Comparison of ENCODE assay signal across 1 cellular context in the genomic region with DNA sequence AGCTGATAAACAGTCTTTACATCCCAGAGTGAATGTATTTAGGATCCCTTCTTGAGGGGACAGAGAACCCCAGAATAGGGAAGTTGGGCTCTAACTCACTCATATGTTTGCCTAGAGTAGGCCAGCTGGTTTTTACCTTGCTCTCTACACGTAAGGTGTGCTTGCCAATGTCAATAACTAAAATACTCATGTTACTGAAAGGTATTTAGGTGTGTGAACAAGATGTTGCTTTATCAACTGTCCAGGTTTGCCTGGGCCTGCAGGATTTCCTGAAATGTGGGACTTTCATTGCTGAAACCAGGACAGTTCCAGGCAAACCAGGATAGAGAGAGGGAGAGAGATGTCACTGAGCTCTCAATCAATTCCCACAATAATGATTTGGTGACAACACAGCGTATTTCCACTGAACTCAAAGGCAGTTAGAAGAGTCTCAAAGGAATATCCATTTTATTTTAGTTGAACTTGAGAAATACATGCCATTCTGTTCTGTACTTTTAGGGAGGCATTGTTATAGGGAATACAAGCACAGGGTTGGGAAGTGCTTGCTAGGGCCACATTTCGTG.
TF ChIP-seq lines count a peak whose summit lies in the region.

No MANE protein-coding gene starts in this region.

TF ChIP-seq in GM23338, 12 proteins besides CTCF, POLR2A, EP300 and RAD21 (continued from another document):
- TF ChIP-seq, protein P1, sequence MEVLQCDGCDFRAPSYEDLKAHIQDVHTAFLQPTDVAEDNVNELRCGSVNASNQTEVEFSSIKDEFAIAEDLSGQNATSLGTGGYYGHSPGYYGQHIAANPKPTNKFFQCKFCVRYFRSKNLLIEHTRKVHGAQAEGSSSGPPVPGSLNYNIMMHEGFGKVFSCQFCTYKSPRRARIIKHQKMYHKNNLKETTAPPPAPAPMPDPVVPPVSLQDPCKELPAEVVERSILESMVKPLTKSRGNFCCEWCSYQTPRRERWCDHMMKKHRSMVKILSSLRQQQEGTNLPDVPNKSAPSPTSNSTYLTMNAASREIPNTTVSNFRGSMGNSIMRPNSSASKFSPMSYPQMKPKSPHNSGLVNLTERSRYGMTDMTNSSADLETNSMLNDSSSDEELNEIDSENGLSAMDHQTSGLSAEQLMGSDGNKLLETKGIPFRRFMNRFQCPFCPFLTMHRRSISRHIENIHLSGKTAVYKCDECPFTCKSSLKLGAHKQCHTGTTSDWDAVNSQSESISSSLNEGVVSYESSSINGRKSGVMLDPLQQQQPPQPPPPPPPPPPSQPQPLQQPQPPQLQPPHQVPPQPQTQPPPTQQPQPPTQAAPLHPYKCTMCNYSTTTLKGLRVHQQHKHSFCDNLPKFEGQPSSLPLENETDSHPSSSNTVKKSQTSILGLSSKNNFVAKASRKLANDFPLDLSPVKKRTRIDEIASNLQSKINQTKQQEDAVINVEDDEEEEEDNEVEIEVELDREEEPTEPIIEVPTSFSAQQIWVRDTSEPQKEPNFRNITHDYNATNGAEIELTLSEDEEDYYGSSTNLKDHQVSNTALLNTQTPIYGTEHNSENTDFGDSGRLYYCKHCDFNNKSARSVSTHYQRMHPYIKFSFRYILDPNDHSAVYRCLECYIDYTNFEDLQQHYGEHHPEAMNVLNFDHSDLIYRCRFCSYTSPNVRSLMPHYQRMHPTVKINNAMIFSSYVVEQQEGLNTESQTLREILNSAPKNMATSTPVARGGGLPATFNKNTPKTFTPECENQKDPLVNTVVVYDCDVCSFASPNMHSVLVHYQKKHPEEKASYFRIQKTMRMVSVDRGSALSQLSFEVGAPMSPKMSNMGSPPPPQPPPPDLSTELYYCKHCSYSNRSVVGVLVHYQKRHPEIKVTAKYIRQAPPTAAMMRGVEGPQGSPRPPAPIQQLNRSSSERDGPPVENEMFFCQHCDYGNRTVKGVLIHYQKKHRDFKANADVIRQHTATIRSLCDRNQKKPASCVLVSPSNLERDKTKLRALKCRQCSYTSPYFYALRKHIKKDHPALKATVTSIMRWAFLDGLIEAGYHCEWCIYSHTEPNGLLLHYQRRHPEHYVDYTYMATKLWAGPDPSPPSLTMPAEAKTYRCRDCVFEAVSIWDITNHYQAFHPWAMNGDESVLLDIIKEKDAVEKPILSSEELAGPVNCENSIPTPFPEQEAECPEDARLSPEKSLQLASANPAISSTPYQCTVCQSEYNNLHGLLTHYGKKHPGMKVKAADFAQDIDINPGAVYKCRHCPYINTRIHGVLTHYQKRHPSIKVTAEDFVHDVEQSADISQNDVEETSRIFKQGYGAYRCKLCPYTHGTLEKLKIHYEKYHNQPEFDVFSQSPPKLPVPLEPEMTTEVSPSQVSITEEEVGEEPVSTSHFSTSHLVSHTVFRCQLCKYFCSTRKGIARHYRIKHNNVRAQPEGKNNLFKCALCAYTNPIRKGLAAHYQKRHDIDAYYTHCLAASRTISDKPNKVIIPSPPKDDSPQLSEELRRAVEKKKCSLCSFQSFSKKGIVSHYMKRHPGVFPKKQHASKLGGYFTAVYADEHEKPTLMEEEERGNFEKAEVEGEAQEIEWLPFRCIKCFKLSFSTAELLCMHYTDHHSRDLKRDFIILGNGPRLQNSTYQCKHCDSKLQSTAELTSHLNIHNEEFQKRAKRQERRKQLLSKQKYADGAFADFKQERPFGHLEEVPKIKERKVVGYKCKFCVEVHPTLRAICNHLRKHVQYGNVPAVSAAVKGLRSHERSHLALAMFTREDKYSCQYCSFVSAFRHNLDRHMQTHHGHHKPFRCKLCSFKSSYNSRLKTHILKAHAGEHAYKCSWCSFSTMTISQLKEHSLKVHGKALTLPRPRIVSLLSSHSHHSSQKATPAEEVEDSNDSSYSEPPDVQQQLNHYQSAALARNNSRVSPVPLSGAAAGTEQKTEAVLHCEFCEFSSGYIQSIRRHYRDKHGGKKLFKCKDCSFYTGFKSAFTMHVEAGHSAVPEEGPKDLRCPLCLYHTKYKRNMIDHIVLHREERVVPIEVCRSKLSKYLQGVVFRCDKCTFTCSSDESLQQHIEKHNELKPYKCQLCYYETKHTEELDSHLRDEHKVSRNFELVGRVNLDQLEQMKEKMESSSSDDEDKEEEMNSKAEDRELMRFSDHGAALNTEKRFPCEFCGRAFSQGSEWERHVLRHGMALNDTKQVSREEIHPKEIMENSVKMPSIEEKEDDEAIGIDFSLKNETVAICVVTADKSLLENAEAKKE (CRISPR knock-in tag; IDR thresholded peaks at IDR 0.05), result no peak
- no peak for TF ChIP-seq ZNF331 (CRISPR knock-in tag; IDR thresholded peaks at IDR 0.05; ENCODE audit: low read depth)
- no peak for TF ChIP-seq EZH2 (IDR thresholded peaks at IDR 0.05; ENCODE audit: low read depth, unreplicated experiment)
- TF ChIP-seq STAT1 (IDR thresholded peaks at IDR 0.05; ENCODE audit: unreplicated experiment), result no peak
- no peak for TF ChIP-seq JUNB (IDR thresholded peaks at IDR 0.05; ENCODE audit: unreplicated experiment)
- TF ChIP-seq, protein P2, sequence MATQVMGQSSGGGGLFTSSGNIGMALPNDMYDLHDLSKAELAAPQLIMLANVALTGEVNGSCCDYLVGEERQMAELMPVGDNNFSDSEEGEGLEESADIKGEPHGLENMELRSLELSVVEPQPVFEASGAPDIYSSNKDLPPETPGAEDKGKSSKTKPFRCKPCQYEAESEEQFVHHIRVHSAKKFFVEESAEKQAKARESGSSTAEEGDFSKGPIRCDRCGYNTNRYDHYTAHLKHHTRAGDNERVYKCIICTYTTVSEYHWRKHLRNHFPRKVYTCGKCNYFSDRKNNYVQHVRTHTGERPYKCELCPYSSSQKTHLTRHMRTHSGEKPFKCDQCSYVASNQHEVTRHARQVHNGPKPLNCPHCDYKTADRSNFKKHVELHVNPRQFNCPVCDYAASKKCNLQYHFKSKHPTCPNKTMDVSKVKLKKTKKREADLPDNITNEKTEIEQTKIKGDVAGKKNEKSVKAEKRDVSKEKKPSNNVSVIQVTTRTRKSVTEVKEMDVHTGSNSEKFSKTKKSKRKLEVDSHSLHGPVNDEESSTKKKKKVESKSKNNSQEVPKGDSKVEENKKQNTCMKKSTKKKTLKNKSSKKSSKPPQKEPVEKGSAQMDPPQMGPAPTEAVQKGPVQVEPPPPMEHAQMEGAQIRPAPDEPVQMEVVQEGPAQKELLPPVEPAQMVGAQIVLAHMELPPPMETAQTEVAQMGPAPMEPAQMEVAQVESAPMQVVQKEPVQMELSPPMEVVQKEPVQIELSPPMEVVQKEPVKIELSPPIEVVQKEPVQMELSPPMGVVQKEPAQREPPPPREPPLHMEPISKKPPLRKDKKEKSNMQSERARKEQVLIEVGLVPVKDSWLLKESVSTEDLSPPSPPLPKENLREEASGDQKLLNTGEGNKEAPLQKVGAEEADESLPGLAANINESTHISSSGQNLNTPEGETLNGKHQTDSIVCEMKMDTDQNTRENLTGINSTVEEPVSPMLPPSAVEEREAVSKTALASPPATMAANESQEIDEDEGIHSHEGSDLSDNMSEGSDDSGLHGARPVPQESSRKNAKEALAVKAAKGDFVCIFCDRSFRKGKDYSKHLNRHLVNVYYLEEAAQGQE (IDR thresholded peaks at IDR 0.05; ENCODE audit: unreplicated experiment), result no peak
- no peak for TF ChIP-seq EZH2phosphoT487 (IDR thresholded peaks at IDR 0.05; ENCODE audit: unreplicated experiment)
- TF ChIP-seq, protein P3, sequence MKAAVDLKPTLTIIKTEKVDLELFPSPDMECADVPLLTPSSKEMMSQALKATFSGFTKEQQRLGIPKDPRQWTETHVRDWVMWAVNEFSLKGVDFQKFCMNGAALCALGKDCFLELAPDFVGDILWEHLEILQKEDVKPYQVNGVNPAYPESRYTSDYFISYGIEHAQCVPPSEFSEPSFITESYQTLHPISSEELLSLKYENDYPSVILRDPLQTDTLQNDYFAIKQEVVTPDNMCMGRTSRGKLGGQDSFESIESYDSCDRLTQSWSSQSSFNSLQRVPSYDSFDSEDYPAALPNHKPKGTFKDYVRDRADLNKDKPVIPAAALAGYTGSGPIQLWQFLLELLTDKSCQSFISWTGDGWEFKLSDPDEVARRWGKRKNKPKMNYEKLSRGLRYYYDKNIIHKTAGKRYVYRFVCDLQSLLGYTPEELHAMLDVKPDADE (IDR thresholded peaks at IDR 0.05), result no peak
- no peak for TF ChIP-seq NANOG (IDR thresholded peaks at IDR 0.05; ENCODE audit: borderline replicate concordance)
- no peak for TF ChIP-seq ZNF114 (CRISPR knock-in tag; IDR thresholded peaks at IDR 0.05)
